Comparison of ENCODE assay signal across 8 cellular contexts in genomic region chr17:74872313-74873035, GRCh38. TPM values are rescaled to one million over a fixed set of nuclear protein-coding genes. Genes with fewer than 3 reads are reported as not detected.
DNase-seq lines count a peak whose midpoint lies in the region; ATAC-seq and TF ChIP-seq lines count a peak whose summit lies in the region.

FDXR (minus strand) TSS chr17:74872994; CDS start chr17:74872944, 50 bp downstream.

- peaks cover 31% of the 10 kb centered on the region for H3K4me1 Mint-ChIP-seq in activated CD4-positive, alpha-beta T cell treated with anti-CD3 and anti-CD28 coated beads, Interleukin-2, amount 10 ng/mL, durations not matched to agents 24 days and 14 days
- peaks cover 24% of the 10 kb centered on the region for H3K4me1 Mint-ChIP-seq in stimulated activated effector memory CD8-positive, alpha-beta T cell treated with anti-CD3 and anti-CD28 coated beads, Interleukin-12 subunit alpha, Interleukin-12 subunit beta, amount 100 ng/mL, for 72 hours

- TF ChIP-seq CTCF in WI38 (IDR thresholded peaks at IDR 0.05; ENCODE audit: low read depth, low read length) = no peak
- TF ChIP-seq CTCF in right atrium auricular region (IDR thresholded peaks at IDR 0.05) = no peak

- H3K9me3 ChIP-seq in right atrium auricular region = no peaks in the 10 kb centered on the region

- H3K27me3 Mint-ChIP-seq in activated CD4-positive, alpha-beta T cell treated with anti-CD3 and anti-CD28 coated beads, Interleukin-2, amount 10 ng/mL, durations not matched to agents 24 days and 14 days = no peaks in the 10 kb centered on the region

- H3K36me3 ChIP-seq in right atrium auricular region = no peaks in the 10 kb centered on the region

- peak within 1 kb of the TSS; percentile 84 for H3K27ac Mint-ChIP-seq in activated CD4-positive, alpha-beta T cell treated with anti-CD3 and anti-CD28 coated beads, Interleukin-2, amount 10 ng/mL, durations not matched to agents 24 days and 14 days
- peak within 1 kb of the TSS; percentile 98 for H3K27ac Mint-ChIP-seq in stimulated activated effector memory CD8-positive, alpha-beta T cell treated with anti-CD3 and anti-CD28 coated beads, Interleukin-12 subunit alpha, Interleukin-12 subunit beta, amount 100 ng/mL, for 72 hours

- peak; percentile 12 for ATAC-seq in HG03045 (IDR thresholded peaks at IDR 0.05; ENCODE audit: unreplicated experiment)
- peak; percentile 29 for ATAC-seq in stimulated activated effector memory CD8-positive, alpha-beta T cell treated with anti-CD3 and anti-CD28 coated beads, Interleukin-12 subunit alpha, Interleukin-12 subunit beta, amount 100 ng/mL, for 72 hours

- H3K4me1 ChIP-seq in right atrium auricular region = peaks cover 0 to 38% of the 10 kb centered on the region in 2 donors

- H3K36me3 Mint-ChIP-seq in activated CD4-positive, alpha-beta T cell treated with anti-CD3 and anti-CD28 coated beads, Interleukin-2, amount 10 ng/mL, durations not matched to agents 24 days and 14 days (ENCODE audit: low read depth) = peaks cover 11% of the 10 kb centered on the region
- H3K36me3 Mint-ChIP-seq in stimulated activated effector memory CD8-positive, alpha-beta T cell treated with anti-CD3 and anti-CD28 coated beads, Interleukin-12 subunit alpha, Interleukin-12 subunit beta, amount 100 ng/mL, for 72 hours = peaks cover 15% of the 10 kb centered on the region

- H3K9me3 Mint-ChIP-seq in activated CD4-positive, alpha-beta T cell treated with anti-CD3 and anti-CD28 coated beads, Interleukin-2, amount 10 ng/mL, durations not matched to agents 24 days and 14 days = no peaks in the 10 kb centered on the region
- no peaks in the 10 kb centered on the region for H3K9me3 Mint-ChIP-seq in stimulated activated effector memory CD8-positive, alpha-beta T cell treated with anti-CD3 and anti-CD28 coated beads, Interleukin-12 subunit alpha, Interleukin-12 subunit beta, amount 100 ng/mL, for 72 hours

- H3K27ac ChIP-seq in right atrium auricular region = peak within 1 kb of the TSS; percentile 87 to 88

- DNase-seq in activated CD4-positive, alpha-beta T cell treated with anti-CD3 and anti-CD28 coated beads, Interleukin-2, amount 10 ng/mL, durations not matched to agents 24 days and 14 days = no peak
- no peak for DNase-seq in activated CD4-positive, alpha-beta T cell treated with anti-CD3 and anti-CD28 coated beads for 48 hours
- DNase-seq in right atrium auricular region (ENCODE audit: low spot score) = no peak
- DNase-seq in stimulated activated effector memory CD8-positive, alpha-beta T cell treated with anti-CD3 and anti-CD28 coated beads, Interleukin-12 subunit alpha, Interleukin-12 subunit beta, amount 100 ng/mL, for 72 hours (ENCODE audit: low spot score in 2 of 2) = no peak
- DNase-seq in DMS79 treated with DMSO at 0.1 percent for 48 hours (lab: John Stamatoyannopoulos, UW) = no peak
- no peak for DNase-seq in stimulated activated CD4-positive, alpha-beta T cell treated with anti-CD3 and anti-CD28 coated beads, Interleukin-12 subunit alpha, Interleukin-12 subunit beta, amount 100 ng/mL, for 4 hours

- intact Hi-C loops in activated CD4-positive, alpha-beta T cell treated with anti-CD3 and anti-CD28 coated beads, Interleukin-2, amount 10 ng/mL, durations not matched to agents 24 days and 14 days (cut with micrococcal nuclease) = loop anchor here (1.0 to 5.0 kb wide), 4 partner anchors 20 to 140 kb away; partner anchors contain the start of genes MRPL58, NAT9 and NHERF1

- H3K4me3 ChIP-seq in WI38 (ENCODE audit: low read depth, low read length) = peak within 1 kb of the TSS; percentile 83
- peak within 1 kb of the TSS; percentile 57 to 72 for H3K4me3 ChIP-seq in right atrium auricular region

- no peaks in the 10 kb centered on the region for H3K27me3 ChIP-seq in right atrium auricular region

- H3K4me3 Mint-ChIP-seq in activated CD4-positive, alpha-beta T cell treated with anti-CD3 and anti-CD28 coated beads, Interleukin-2, amount 10 ng/mL, durations not matched to agents 24 days and 14 days = peak within 1 kb of the TSS; percentile 89
- H3K4me3 Mint-ChIP-seq in stimulated activated effector memory CD8-positive, alpha-beta T cell treated with anti-CD3 and anti-CD28 coated beads, Interleukin-12 subunit alpha, Interleukin-12 subunit beta, amount 100 ng/mL, for 72 hours = peak within 1 kb of the TSS; percentile 81

RNA-seq across cellular contexts. Expression of gene FDXR, which starts in this region (rescaled TPM):
- 18.8 and 20.5 TPM in 2 replicates for total RNA-seq in activated CD4-positive, alpha-beta T cell treated with anti-CD3 and anti-CD28 coated beads, Interleukin-2, amount 10 ng/mL, durations not matched to agents 24 days and 14 days
- total RNA-seq in right atrium auricular region = 1 to 10 TPM; 4.1 to 7.9 TPM
